ENCODE assay signal across 8 cellular contexts in genomic region chr19:19075126-19075525, GRCh38.
"Had no signal": no experiment of that assay in that cellular context is flagged by ENCODE, and none has a peak within 500 bp of the region (broad histone marks: within the 10 kb centered on the region; RNA-seq: fewer than 3 reads in every experiment).

No MANE protein-coding gene starts in this region.

- DNase-seq: GM23248, GOT3, H7, KBM-7 had no signal

- ATAC-seq: HepG2 had no signal

- H3K4me3 ChIP-seq: GM23248, HAP-1 had no signal

- H3K9ac ChIP-seq: GM23248 had no signal

- H3K36me3 ChIP-seq: HAP-1 had no signal

- H3K4me1 ChIP-seq: HAP-1 had no signal

- H3K27ac ChIP-seq: GM23248, HL-60 had no signal

- H3K27me3 Mint-ChIP-seq: IgD-negative memory B cell had no signal

- H3K9me3 Mint-ChIP-seq: IgD-negative memory B cell had no signal

- H3K9me3 ChIP-seq: HAP-1 had no signal

- H2AFZ ChIP-seq: GM23248 had no signal
